Comparison of ENCODE assay signal across 8 cellular contexts in the genomic region with DNA sequence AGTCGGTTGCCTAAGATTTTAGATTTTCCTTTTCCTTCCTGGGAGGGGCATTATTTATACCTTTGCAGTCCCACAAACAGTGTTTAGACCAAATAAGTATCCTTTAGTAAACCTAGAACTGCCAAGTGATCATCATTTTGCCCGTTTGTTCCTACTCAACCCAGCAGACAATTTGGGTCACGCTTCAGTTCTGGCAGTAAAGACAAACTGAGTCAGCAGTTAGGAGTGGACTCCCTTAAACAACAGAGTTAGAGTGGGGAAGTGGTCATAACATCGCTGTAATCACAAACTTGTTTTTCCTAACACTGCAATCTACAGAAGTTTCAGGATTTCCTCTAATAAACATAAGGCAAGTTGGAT. TPM values are rescaled to one million over a fixed set of nuclear protein-coding genes. Genes with fewer than 3 reads are reported as not detected.
A peak's percentile ranks its signal among the peaks of the same experiment; 100 is the strongest.
DNase-seq lines count a peak whose midpoint lies in the region; ATAC-seq, FAIRE-seq and TF ChIP-seq lines count a peak whose summit lies in the region.

No MANE protein-coding gene starts in this region.

- H3K36me3 Mint-ChIP-seq in natural killer cell = peaks cover 6% of the 10 kb centered on the region
- peaks cover 7% of the 10 kb centered on the region for H3K36me3 Mint-ChIP-seq in natural killer cell treated with Interleukin-12 subunit alpha and Interleukin-12 subunit beta and Interleukin-15 and Interleukin-18, amount 100 ng/mL, for 72 hours
- peaks cover 1% of the 10 kb centered on the region for H3K36me3 Mint-ChIP-seq in type B pancreatic cell

- intact Hi-C loops in natural killer cell (cut with micrococcal nuclease) = no loop called here

- no peak for ATAC-seq in natural killer cell
- no peak for ATAC-seq in natural killer cell treated with Interleukin-12 subunit alpha and Interleukin-12 subunit beta and Interleukin-15 and Interleukin-18, amount 100 ng/mL, for 72 hours
- ATAC-seq in GM21423 (IDR thresholded peaks at IDR 0.05; ENCODE audit: unreplicated experiment) = no peak

- no peak for FAIRE-seq in HTR-8/SVneo (lab: Jason Lieb, UNC)

- peaks cover 28 to 36% of the 10 kb centered on the region in 2 donors for H3K27me3 Mint-ChIP-seq in natural killer cell (ENCODE audit: low read depth in 2 of 2)
- peaks cover 14 to 23% of the 10 kb centered on the region in 2 donors for H3K27me3 Mint-ChIP-seq in natural killer cell treated with Interleukin-12 subunit alpha and Interleukin-12 subunit beta and Interleukin-15 and Interleukin-18, amount 100 ng/mL, for 72 hours
- no peaks in the 10 kb centered on the region for H3K27me3 Mint-ChIP-seq in type B pancreatic cell

- H3K9me3 Mint-ChIP-seq in natural killer cell (peaks cover under 1 to 2% of the 10 kb centered on the region in 2 donors), type B pancreatic cell (no peaks in the 10 kb centered on the region)
- H3K9me3 Mint-ChIP-seq in natural killer cell treated with Interleukin-12 subunit alpha and Interleukin-12 subunit beta and Interleukin-15 and Interleukin-18, amount 100 ng/mL, for 72 hours = no peaks in the 10 kb centered on the region

- H3K27ac ChIP-seq in cingulate gyrus (ENCODE audit: low read depth, low read length) = peak overlapping the region; percentile 90

- H3K4me3 Mint-ChIP-seq in natural killer cell (peak overlapping the region; percentile 28), type B pancreatic cell (peak overlapping the region; percentile 100)
- H3K4me3 Mint-ChIP-seq in natural killer cell treated with Interleukin-12 subunit alpha and Interleukin-12 subunit beta and Interleukin-15 and Interleukin-18, amount 100 ng/mL, for 72 hours = no peak overlapping the region

- no peak overlapping the region for H3K27ac Mint-ChIP-seq in natural killer cell
- H3K27ac Mint-ChIP-seq in natural killer cell treated with Interleukin-12 subunit alpha and Interleukin-12 subunit beta and Interleukin-15 and Interleukin-18, amount 100 ng/mL, for 72 hours = no peak overlapping the region
- peak overlapping the region; percentile 99 for H3K27ac Mint-ChIP-seq in type B pancreatic cell

- TF ChIP-seq CTCF in natural killer cell (IDR thresholded peaks at IDR 0.05) (no peak), type B pancreatic cell (conservative IDR thresholded peaks at IDR 0.05) (no peak)

- DNase-seq in natural killer cell (no peak), lung microvascular endothelial cell (ENCODE audit: low read depth in 2 of 2) (peak; percentile 44 to 48), type B pancreatic cell (ENCODE audit: extremely low spot score, unreplicated experiment) (no peak), HTR-8/SVneo (ENCODE audit: insufficient read length, low spot score) (no peak), activated gamma-delta T cell (lab: John Stamatoyannopoulos, UW) (no peak)
- DNase-seq in natural killer cell treated with Interleukin-12 subunit alpha and Interleukin-12 subunit beta and Interleukin-15 and Interleukin-18, amount 100 ng/mL, for 72 hours (ENCODE audit: low spot score) = no peak

- peaks cover 0 to 6% of the 10 kb centered on the region in 2 donors for H3K4me1 Mint-ChIP-seq in natural killer cell
- H3K4me1 Mint-ChIP-seq in natural killer cell treated with Interleukin-12 subunit alpha and Interleukin-12 subunit beta and Interleukin-15 and Interleukin-18, amount 100 ng/mL, for 72 hours (ENCODE audit: low read depth in 2 of 2) = peaks cover 4 to 7% of the 10 kb centered on the region in 2 donors
- peaks cover 13% of the 10 kb centered on the region for H3K4me1 Mint-ChIP-seq in type B pancreatic cell (ENCODE audit: unreplicated experiment)

RNA-seq across cellular contexts. Expression of gene WDFY3, which starts 0.8 kb away (rescaled TPM):
- total RNA-seq in natural killer cell (1 to 10 TPM; 2.5 to 7.2 (median 6.0) TPM), lung microvascular endothelial cell (56.4 and 72.4 TPM in 2 replicates), type B pancreatic cell (ENCODE audit: low replicate concordance) (76.4 and 79.5 TPM in 2 replicates)
- total RNA-seq in natural killer cell treated with Interleukin-12 subunit alpha and Interleukin-12 subunit beta and Interleukin-15 and Interleukin-18, amount 100 ng/mL, for 72 hours = under 1 TPM; 0.21 to 0.59 TPM

Comparison
In these comparisons a context has a peak if more than half of its experiments do, and no peak if none do; other contexts are left out.
1. DNase-seq: peak in lung microvascular endothelial cell (2 of 2); none in natural killer cell (single experiment), natural killer cell treated with Interleukin-12 subunit alpha and Interleukin-12 subunit beta and Interleukin-15 and Interleukin-18, amount 100 ng/mL, for 72 hours (single experiment), type B pancreatic cell (single experiment), HTR-8/SVneo (single experiment) and activated gamma-delta T cell (single experiment).